1 cellular context compared by ENCODE assay signal in the genomic region with DNA sequence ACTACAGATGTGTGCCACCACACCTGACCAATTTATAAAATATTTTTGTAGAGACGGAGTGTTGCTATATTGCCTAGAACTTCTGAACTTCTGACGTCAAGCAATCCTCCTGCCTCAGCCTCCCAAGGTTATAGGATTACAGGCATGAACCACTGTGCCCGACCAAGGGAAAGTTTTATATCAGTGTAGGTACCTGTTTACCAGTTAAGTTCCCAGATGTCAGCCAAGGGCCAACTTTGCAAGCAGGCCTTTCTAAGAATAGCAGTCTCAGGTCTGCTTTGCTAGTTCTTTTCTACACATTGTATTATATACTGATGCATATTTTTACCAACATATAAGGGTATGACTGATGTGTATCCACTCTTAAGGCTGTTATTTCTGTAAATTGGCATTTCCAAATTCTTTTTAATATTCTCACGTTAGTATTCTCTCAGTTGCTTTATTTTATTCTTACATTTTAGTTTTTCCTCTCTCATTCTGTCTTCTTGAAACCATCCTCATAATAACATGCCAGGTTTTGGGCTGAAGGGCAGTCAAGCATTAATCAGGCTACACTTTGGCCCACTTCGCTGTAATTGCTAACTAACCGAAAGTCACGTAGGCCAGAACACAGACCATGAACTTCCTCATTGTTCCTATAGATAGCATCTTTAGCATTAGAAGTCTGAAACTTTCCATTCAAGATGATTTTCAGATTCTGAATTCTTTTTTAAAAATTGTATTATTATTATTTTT.
TF ChIP-seq lines count a peak whose summit lies in the region.

No MANE protein-coding gene starts in this region.

TF ChIP-seq in GM12878, 131 proteins besides CTCF, POLR2A, EP300 and RAD21 (continued from another document and continues in another):
- TF ChIP-seq, protein P1, sequence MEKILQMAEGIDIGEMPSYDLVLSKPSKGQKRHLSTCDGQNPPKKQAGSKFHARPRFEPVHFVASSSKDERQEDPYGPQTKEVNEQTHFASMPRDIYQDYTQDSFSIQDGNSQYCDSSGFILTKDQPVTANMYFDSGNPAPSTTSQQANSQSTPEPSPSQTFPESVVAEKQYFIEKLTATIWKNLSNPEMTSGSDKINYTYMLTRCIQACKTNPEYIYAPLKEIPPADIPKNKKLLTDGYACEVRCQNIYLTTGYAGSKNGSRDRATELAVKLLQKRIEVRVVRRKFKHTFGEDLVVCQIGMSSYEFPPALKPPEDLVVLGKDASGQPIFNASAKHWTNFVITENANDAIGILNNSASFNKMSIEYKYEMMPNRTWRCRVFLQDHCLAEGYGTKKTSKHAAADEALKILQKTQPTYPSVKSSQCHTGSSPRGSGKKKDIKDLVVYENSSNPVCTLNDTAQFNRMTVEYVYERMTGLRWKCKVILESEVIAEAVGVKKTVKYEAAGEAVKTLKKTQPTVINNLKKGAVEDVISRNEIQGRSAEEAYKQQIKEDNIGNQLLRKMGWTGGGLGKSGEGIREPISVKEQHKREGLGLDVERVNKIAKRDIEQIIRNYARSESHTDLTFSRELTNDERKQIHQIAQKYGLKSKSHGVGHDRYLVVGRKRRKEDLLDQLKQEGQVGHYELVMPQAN (conservative IDR thresholded peaks at IDR 0.05) = no peak
- no peak for TF ChIP-seq NR2C2 (IDR thresholded peaks at IDR 0.05; ENCODE audit: borderline replicate concordance, control insufficient read depth, insufficient read length, low read depth)
- peak; percentile 39; the same call in 1 of the 2 replicates for TF ChIP-seq SPI1 (IDR thresholded peaks at IDR 0.05; ENCODE audit: borderline replicate concordance, insufficient read depth, low read depth, low read length)
- TF ChIP-seq SREBF1 (IDR thresholded peaks at IDR 0.05; ENCODE audit: low read length) = no peak
- no peak for TF ChIP-seq TARDBP (IDR thresholded peaks at IDR 0.05; ENCODE audit: borderline replicate concordance)
- TF ChIP-seq MTA2 (IDR thresholded peaks at IDR 0.05; ENCODE audit: low read depth) = peak; percentile 91
- no peak for TF ChIP-seq NFXL1 (IDR thresholded peaks at IDR 0.05; ENCODE audit: borderline replicate concordance)
- no peak for TF ChIP-seq HDAC6 (IDR thresholded peaks at IDR 0.05; ENCODE audit: unreplicated experiment)
- TF ChIP-seq DPF2 (IDR thresholded peaks at IDR 0.05) = no peak
- TF ChIP-seq, protein P2, sequence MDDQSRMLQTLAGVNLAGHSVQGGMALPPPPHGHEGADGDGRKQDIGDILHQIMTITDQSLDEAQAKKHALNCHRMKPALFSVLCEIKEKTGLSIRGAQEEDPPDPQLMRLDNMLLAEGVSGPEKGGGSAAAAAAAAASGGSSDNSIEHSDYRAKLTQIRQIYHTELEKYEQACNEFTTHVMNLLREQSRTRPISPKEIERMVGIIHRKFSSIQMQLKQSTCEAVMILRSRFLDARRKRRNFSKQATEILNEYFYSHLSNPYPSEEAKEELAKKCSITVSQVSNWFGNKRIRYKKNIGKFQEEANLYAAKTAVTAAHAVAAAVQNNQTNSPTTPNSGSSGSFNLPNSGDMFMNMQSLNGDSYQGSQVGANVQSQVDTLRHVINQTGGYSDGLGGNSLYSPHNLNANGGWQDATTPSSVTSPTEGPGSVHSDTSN (IDR thresholded peaks at IDR 0.05; ENCODE audit: insufficient replicate concordance, low read depth, low read length) = no peak
- peak; percentile 89 for TF ChIP-seq MEF2B (IDR thresholded peaks at IDR 0.05; ENCODE audit: partially characterized antibody, poor library complexity, severe bottlenecking)
- TF ChIP-seq MYC (IDR thresholded peaks at IDR 0.05; ENCODE audit: insufficient read depth, insufficient read length, insufficient replicate concordance, low read length, severe bottlenecking) = no peak
- TF ChIP-seq ZBTB40 (IDR thresholded peaks at IDR 0.05; ENCODE audit: borderline replicate concordance) = no peak
- TF ChIP-seq SMC3 (IDR thresholded peaks at IDR 0.05; ENCODE audit: borderline replicate concordance, low read length) = no peak; the same call in 1 of the 2 replicates
- TF ChIP-seq CBX5 (IDR thresholded peaks at IDR 0.05; ENCODE audit: low read depth) = peak; percentile 70
- TF ChIP-seq NR2C1 (IDR thresholded peaks at IDR 0.05) = no peak
- no peak for TF ChIP-seq ZNF592 (IDR thresholded peaks at IDR 0.05)
- TF ChIP-seq RAD51 (IDR thresholded peaks at IDR 0.05) = no peak
- no peak for TF ChIP-seq SMARCA5 (IDR thresholded peaks at IDR 0.05)
- TF ChIP-seq BRCA1 (IDR thresholded peaks at IDR 0.05; ENCODE audit: low read depth, low read length) = no peak
- TF ChIP-seq RBBP5 (conservative IDR thresholded peaks at IDR 0.05) = no peak
- no peak for TF ChIP-seq HCFC1 (IDR thresholded peaks at IDR 0.05; ENCODE audit: low read length)
- TF ChIP-seq BCL11A (IDR thresholded peaks at IDR 0.05; ENCODE audit: low read depth, low read length) = peak; percentile 78
- TF ChIP-seq MLLT1 (IDR thresholded peaks at IDR 0.05) = no peak
- TF ChIP-seq TCF12 (IDR thresholded peaks at IDR 0.05; ENCODE audit: low read depth, low read length) = no peak
- TF ChIP-seq FOXM1 (IDR thresholded peaks at IDR 0.05; ENCODE audit: low read depth, low read length) = peak; percentile 85; the same call in 1 of the 2 replicates
- no peak for TF ChIP-seq TCF3 (IDR thresholded peaks at IDR 0.05; ENCODE audit: borderline replicate concordance, insufficient read depth, low read depth, low read length)
- TF ChIP-seq KDM1A (IDR thresholded peaks at IDR 0.05; ENCODE audit: borderline replicate concordance) = no peak
- TF ChIP-seq CREM (IDR thresholded peaks at IDR 0.05; ENCODE audit: low read depth) = peak; percentile 72; the same call in 1 of the 2 replicates
- TF ChIP-seq NR2F1 (conservative IDR thresholded peaks at IDR 0.05) = no peak
- no peak for TF ChIP-seq ZNF384 (IDR thresholded peaks at IDR 0.05; ENCODE audit: borderline replicate concordance, low read depth, low read length)
- TF ChIP-seq NRF1 (conservative IDR thresholded peaks at IDR 0.05; ENCODE audit: low read depth, low read length) = no peak
- TF ChIP-seq HDAC2 (IDR thresholded peaks at IDR 0.05) = no peak
- TF ChIP-seq, protein P3, sequence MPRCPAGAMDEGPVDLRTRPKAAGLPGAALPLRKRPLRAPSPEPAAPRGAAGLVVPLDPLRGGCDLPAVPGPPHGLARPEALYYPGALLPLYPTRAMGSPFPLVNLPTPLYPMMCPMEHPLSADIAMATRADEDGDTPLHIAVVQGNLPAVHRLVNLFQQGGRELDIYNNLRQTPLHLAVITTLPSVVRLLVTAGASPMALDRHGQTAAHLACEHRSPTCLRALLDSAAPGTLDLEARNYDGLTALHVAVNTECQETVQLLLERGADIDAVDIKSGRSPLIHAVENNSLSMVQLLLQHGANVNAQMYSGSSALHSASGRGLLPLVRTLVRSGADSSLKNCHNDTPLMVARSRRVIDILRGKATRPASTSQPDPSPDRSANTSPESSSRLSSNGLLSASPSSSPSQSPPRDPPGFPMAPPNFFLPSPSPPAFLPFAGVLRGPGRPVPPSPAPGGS (IDR thresholded peaks at IDR 0.05; ENCODE audit: borderline replicate concordance, insufficient read depth, low read depth, low read length, poor library complexity, severe bottlenecking) = no peak
- TF ChIP-seq RFX5 (IDR thresholded peaks at IDR 0.05; ENCODE audit: low read depth, low read length) = no peak
- TF ChIP-seq, protein P4, sequence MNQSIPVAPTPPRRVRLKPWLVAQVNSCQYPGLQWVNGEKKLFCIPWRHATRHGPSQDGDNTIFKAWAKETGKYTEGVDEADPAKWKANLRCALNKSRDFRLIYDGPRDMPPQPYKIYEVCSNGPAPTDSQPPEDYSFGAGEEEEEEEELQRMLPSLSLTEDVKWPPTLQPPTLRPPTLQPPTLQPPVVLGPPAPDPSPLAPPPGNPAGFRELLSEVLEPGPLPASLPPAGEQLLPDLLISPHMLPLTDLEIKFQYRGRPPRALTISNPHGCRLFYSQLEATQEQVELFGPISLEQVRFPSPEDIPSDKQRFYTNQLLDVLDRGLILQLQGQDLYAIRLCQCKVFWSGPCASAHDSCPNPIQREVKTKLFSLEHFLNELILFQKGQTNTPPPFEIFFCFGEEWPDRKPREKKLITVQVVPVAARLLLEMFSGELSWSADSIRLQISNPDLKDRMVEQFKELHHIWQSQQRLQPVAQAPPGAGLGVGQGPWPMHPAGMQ (IDR thresholded peaks at IDR 0.05; ENCODE audit: borderline replicate concordance) = no peak
- TF ChIP-seq RB1 (IDR thresholded peaks at IDR 0.05; ENCODE audit: borderline replicate concordance) = no peak
- no peak for TF ChIP-seq CBFB (IDR thresholded peaks at IDR 0.05; ENCODE audit: low read depth)
- TF ChIP-seq MYB (IDR thresholded peaks at IDR 0.05; ENCODE audit: borderline replicate concordance, low read depth, low read length) = no peak
- TF ChIP-seq, protein P5, sequence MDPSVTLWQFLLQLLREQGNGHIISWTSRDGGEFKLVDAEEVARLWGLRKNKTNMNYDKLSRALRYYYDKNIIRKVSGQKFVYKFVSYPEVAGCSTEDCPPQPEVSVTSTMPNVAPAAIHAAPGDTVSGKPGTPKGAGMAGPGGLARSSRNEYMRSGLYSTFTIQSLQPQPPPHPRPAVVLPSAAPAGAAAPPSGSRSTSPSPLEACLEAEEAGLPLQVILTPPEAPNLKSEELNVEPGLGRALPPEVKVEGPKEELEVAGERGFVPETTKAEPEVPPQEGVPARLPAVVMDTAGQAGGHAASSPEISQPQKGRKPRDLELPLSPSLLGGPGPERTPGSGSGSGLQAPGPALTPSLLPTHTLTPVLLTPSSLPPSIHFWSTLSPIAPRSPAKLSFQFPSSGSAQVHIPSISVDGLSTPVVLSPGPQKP (IDR thresholded peaks at IDR 0.05; ENCODE audit: low read depth, low read length) = no peak
- TF ChIP-seq JUND (IDR thresholded peaks at IDR 0.05; ENCODE audit: low read depth, low read length) = no peak
- TF ChIP-seq WRNIP1 (IDR thresholded peaks at IDR 0.05; ENCODE audit: borderline replicate concordance, low read depth, low read length) = no peak
- no peak for TF ChIP-seq FOXK2 (IDR thresholded peaks at IDR 0.05)
